In genomic region chrX:16739574-16739973, GRCh38 we compare ENCODE assay signal across 17 cellular contexts. TPM values are rescaled to one million over a fixed set of nuclear protein-coding genes. Genes with fewer than 3 reads are reported as not detected.
DNase-seq lines count a peak whose midpoint lies in the region; ATAC-seq and TF ChIP-seq lines count a peak whose summit lies in the region.
"Had no signal": no experiment of that assay in that cellular context is flagged by ENCODE, and none has a peak within 500 bp of the region (broad histone marks: within the 10 kb centered on the region; RNA-seq: fewer than 3 reads in every experiment).

No MANE protein-coding gene starts in this region.

- no peak overlapping the region for H3K4me3 Mint-ChIP-seq in MCF 10A (ENCODE audit: unreplicated experiment)
- H3K4me3 Mint-ChIP-seq: activated CD4-positive, alpha-beta memory T cell treated with anti-CD3 and anti-CD28 coated beads for 36 hours; activated naive CD8-positive, alpha-beta T cell treated with anti-CD3 and anti-CD28 coated beads, Interleukin-2, amount 50 U/mL, for 24 hours; natural killer cell had no signal

- H3K27me3 ChIP-seq in upper lobe of right lung, result no peaks in the 10 kb centered on the region
- H3K27me3 ChIP-seq: vagina had no signal

- no peak overlapping the region for H3K4me3 ChIP-seq in upper lobe of right lung
- H3K4me3 ChIP-seq: vagina had no signal

- in situ Hi-C loops in T47D (cut with HindIII; ENCODE audit: low pct_unique_long_range_greater_than_20kb, low sequenced_read_pairs), result no loop called here

- ATAC-seq in upper lobe of right lung, result peak; percentile 58
- ATAC-seq: activated naive CD8-positive, alpha-beta T cell treated with anti-CD3 and anti-CD28 coated beads, Interleukin-2, amount 50 U/mL, for 24 hours; natural killer cell had no signal

- no peak for TF ChIP-seq CTCF in MCF 10A (IDR thresholded peaks at IDR 0.05; ENCODE audit: unreplicated experiment)
- no peak for TF ChIP-seq CTCF in upper lobe of right lung (IDR thresholded peaks at IDR 0.05)
- no peak for TF ChIP-seq CTCF in GM10248 (IDR thresholded peaks at IDR 0.05; ENCODE audit: control extremely low read depth, extremely low read depth, low read depth, missing control alignments)

- no peaks in the 10 kb centered on the region for H3K27me3 Mint-ChIP-seq in MCF 10A (ENCODE audit: insufficient read depth, unreplicated experiment)
- H3K27me3 Mint-ChIP-seq: activated CD4-positive, alpha-beta memory T cell treated with anti-CD3 and anti-CD28 coated beads for 36 hours; activated naive CD8-positive, alpha-beta T cell treated with anti-CD3 and anti-CD28 coated beads, Interleukin-2, amount 50 U/mL, for 24 hours had no signal

- H3K4me1 ChIP-seq in upper lobe of right lung, result no peaks in the 10 kb centered on the region
- H3K4me1 ChIP-seq: vagina had no signal

- DNase-seq in T47D (ENCODE audit: low read depth in 1 of 2, low spot score in 1 of 2) (peak; percentile 26 to 90), MCF 10A (ENCODE audit: unreplicated experiment) (no peak), SKM-1 treated with dmso at 0.1 percent for 144 hours (lab: John Stamatoyannopoulos, UW; ENCODE audit: unreplicated experiment) (peak; percentile 9), iris pigment epithelial cell (ENCODE audit: low read depth) (peak; percentile 59), upper lobe of right lung (no peak), GM10248 (ENCODE audit: extremely low spot score) (no peak), NAMALWA (ENCODE audit: low spot score) (no peak), T-helper 1 cell (no peak)
- DNase-seq: activated CD4-positive, alpha-beta memory T cell treated with anti-CD3 and anti-CD28 coated beads for 36 hours; activated naive CD8-positive, alpha-beta T cell treated with anti-CD3 and anti-CD28 coated beads, Interleukin-2, amount 50 U/mL, for 24 hours; central memory CD4-positive, alpha-beta T cell; Karpas-422; natural killer cell; NCI-H1694 treated with DMSO at 0.1 percent for 48 hours; NCI-H524; SK-N-SH had no signal

- H3K27ac Mint-ChIP-seq in MCF 10A (ENCODE audit: low read depth, unreplicated experiment), result no peak overlapping the region
- H3K27ac Mint-ChIP-seq: activated CD4-positive, alpha-beta memory T cell treated with anti-CD3 and anti-CD28 coated beads for 36 hours; activated naive CD8-positive, alpha-beta T cell treated with anti-CD3 and anti-CD28 coated beads, Interleukin-2, amount 50 U/mL, for 24 hours had no signal

- no TSS peak for BruUV-seq in MCF 10A (replicated peaks; lab: Mats Ljungman, UMichigan)

- intact Hi-C loops in MCF 10A (cut with micrococcal nuclease) (no loop called here), upper lobe of right lung (cut with DNase I) (no loop called here)

- peaks cover 42% of the 10 kb centered on the region for H3K36me3 ChIP-seq in upper lobe of right lung

- CTCF ChIA-PET in MCF 10A (lab: Yijun Ruan, JAX) (no interaction called here), GM10248 (lab: Yijun Ruan, JAX) (no interaction called here)

- POLR2A ChIA-PET in MCF 10A (lab: Yijun Ruan, JAX) (interaction anchor here (1.1 kb wide), 1 partner anchor 20 kb away, joined by 7 read pairs; the partner anchor contains the start of gene SYAP1), GM10248 (lab: Yijun Ruan, JAX) (no interaction called here)

- no peak overlapping the region for H3K27ac ChIP-seq in upper lobe of right lung
- H3K27ac ChIP-seq: vagina had no signal

- no peaks in the 10 kb centered on the region for H3K9me3 Mint-ChIP-seq in MCF 10A (ENCODE audit: unreplicated experiment)
- H3K9me3 Mint-ChIP-seq: activated CD4-positive, alpha-beta memory T cell treated with anti-CD3 and anti-CD28 coated beads for 36 hours; activated naive CD8-positive, alpha-beta T cell treated with anti-CD3 and anti-CD28 coated beads, Interleukin-2, amount 50 U/mL, for 24 hours; natural killer cell had no signal

- no peaks in the 10 kb centered on the region for H3K9me3 ChIP-seq in upper lobe of right lung
- H3K9me3 ChIP-seq: SK-N-SH, vagina had no signal

- H3K4me1 Mint-ChIP-seq in MCF 10A (ENCODE audit: insufficient read depth, unreplicated experiment), result no peaks in the 10 kb centered on the region
- H3K4me1 Mint-ChIP-seq: activated naive CD8-positive, alpha-beta T cell treated with anti-CD3 and anti-CD28 coated beads, Interleukin-2, amount 50 U/mL, for 24 hours; natural killer cell had no signal

- H3K36me3 Mint-ChIP-seq in MCF 10A (ENCODE audit: insufficient read depth, unreplicated experiment), result peaks cover 71% of the 10 kb centered on the region

RNA-seq across cellular contexts. Expression of gene SYAP1, which starts 20.2 kb away (rescaled TPM):
- 37.0 and 40.0 TPM in 2 replicates for total RNA-seq in MCF 10A (2022)
- total RNA-seq in upper lobe of right lung, result 20.0 TPM

RNA-seq across cellular contexts. Expression of gene CTPS2, which starts 27.1 kb away (rescaled TPM):
- total RNA-seq in MCF 10A (2022) (5.3 and 5.5 TPM in 2 replicates), upper lobe of right lung (10.7 TPM)

RNA-seq across cellular contexts. Expression of gene TXLNG, which starts 46.7 kb away (rescaled TPM):
- total RNA-seq in MCF 10A (2022) (32.4 and 43.2 TPM in 2 replicates), upper lobe of right lung (12.1 TPM)

Comparison
In these comparisons a context has a peak if more than half of its experiments do, and no peak if none do; other contexts are left out.
1. DNase-seq: peak in T47D (2 of 2), SKM-1 treated with dmso at 0.1 percent for 144 hours (single experiment) and iris pigment epithelial cell (single experiment); none in MCF 10A (single experiment), upper lobe of right lung (single experiment), GM10248 (single experiment), NAMALWA (single experiment) and T-helper 1 cell (0 of 5).